In the genomic region with DNA sequence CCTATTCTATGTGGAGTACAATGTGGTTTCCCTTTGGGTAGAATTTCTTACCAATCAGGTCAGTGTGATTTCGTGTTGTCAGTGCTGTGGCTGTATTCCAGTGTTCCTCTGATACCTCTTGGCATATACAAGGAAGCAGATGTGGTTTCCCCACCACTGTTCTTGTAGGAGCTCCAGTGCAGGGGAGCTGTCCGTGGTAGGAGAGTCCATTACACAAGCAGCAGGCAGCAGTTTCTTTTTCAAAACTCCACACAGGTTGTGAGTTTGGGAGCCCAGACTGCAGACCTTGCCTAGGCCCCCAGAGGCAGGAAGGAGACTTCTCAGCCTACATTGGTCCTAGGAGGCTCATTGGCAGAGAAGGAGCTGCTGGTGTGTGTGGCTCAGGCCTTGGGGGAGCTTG, we compare ENCODE assay signal across 20 cellular contexts.
A peak's percentile ranks its signal among the peaks of the same experiment; 100 is the strongest.
DNase-seq lines count a peak whose midpoint lies in the region; ATAC-seq and TF ChIP-seq lines count a peak whose summit lies in the region.
"Had no signal": no experiment of that assay in that cellular context is flagged by ENCODE, and none has a peak within 500 bp of the region (broad histone marks: within the 10 kb centered on the region; RNA-seq: fewer than 3 reads in every experiment).

No MANE protein-coding gene starts in this region.

- no peaks in the 10 kb centered on the region for H3K36me3 Mint-ChIP-seq in progenitor cell of endocrine pancreas (ENCODE audit: insufficient read depth)

- H3K4me1 Mint-ChIP-seq in progenitor cell of endocrine pancreas (ENCODE audit: low read depth) = peaks cover 8% of the 10 kb centered on the region

- H3K4me3 ChIP-seq in HEK293 (ENCODE audit: low read depth, low read length) (no peak overlapping the region), fibroblast of the aortic adventitia (ENCODE audit: low read depth, low read length) (no peak overlapping the region)
- H3K4me3 ChIP-seq: thyroid gland had no signal

- no peaks in the 10 kb centered on the region for H3K9me3 Mint-ChIP-seq in progenitor cell of endocrine pancreas (ENCODE audit: low read depth)

- H3K4me3 Mint-ChIP-seq in progenitor cell of endocrine pancreas (ENCODE audit: low read depth) = no peak overlapping the region

- POLR2A ChIA-PET in HEK293 (lab: Yijun Ruan, JAX) = no interaction called here

- no peaks in the 10 kb centered on the region for H3K4me1 ChIP-seq in HEK293 (ENCODE audit: control insufficient read depth, insufficient read depth, low read length)
- H3K4me1 ChIP-seq: thyroid gland had no signal

- H3K27me3 Mint-ChIP-seq in progenitor cell of endocrine pancreas = peaks cover 5% of the 10 kb centered on the region

- CTCF ChIA-PET in HEK293 (lab: Yijun Ruan, JAX) = interaction anchor here (0.6 kb wide), 1 partner anchor 1877 kb away, joined by 3 read pairs; no protein-coding TSS in a partner anchor

- no peak overlapping the region for H3K27ac ChIP-seq in HEK293 (ENCODE audit: extremely low read depth, low read depth, low read length)
- H3K27ac ChIP-seq: RWPE1, thyroid gland had no signal

- no peaks in the 10 kb centered on the region for H3K9me3 ChIP-seq in HEK293 (ENCODE audit: control insufficient read depth, insufficient read depth, low read depth, low read length)
- H3K9me3 ChIP-seq: thyroid gland had no signal

- peak; percentile 21 for DNase-seq in RPMI8226
- peak; percentile 32 for DNase-seq in fibroblast of the aortic adventitia (ENCODE audit: low read depth)
- peak; percentile 46 for DNase-seq in progenitor cell of endocrine pancreas (ENCODE audit: low spot score, unreplicated experiment)
- DNase-seq in GM03348 (ENCODE audit: low spot score) = no peak
- DNase-seq: aorta; cortex of kidney; head of caudate nucleus; KG1; kidney glomerular epithelial cell; midbrain; NCI-H1436; occipital lobe; stimulated activated CD4-positive, alpha-beta T cell treated with anti-CD3 and anti-CD28 coated beads, Interleukin-2, amount 100 ng/mL, for 24 hours; thyroid gland had no signal

- no peak overlapping the region for H3K27ac Mint-ChIP-seq in progenitor cell of endocrine pancreas

- ATAC-seq in HG02970 (IDR thresholded peaks at IDR 0.05; ENCODE audit: low FRiP score, unreplicated experiment) = no peak
- no peak for ATAC-seq in HG02870 (IDR thresholded peaks at IDR 0.05; ENCODE audit: unreplicated experiment)
- ATAC-seq: activated CD4-positive, CD25-positive, alpha-beta regulatory T cell treated with anti-CD3 and anti-CD28 coated beads, Interleukin-2, amount 50 U/mL, for 24 hours; sciatic nerve had no signal

- no peaks in the 10 kb centered on the region for H3K36me3 ChIP-seq in HEK293 (ENCODE audit: control insufficient read depth in 2 of 2, insufficient read depth in 1 of 2, low read length in 2 of 2)
- H3K36me3 ChIP-seq: thyroid gland had no signal

- no peak for TF ChIP-seq CTCF in HEK293 (tag by site-specific recombination; IDR thresholded peaks at IDR 0.05)
- TF ChIP-seq CTCF in fibroblast of the aortic adventitia (IDR thresholded peaks at IDR 0.05; ENCODE audit: insufficient read depth, low read length) = no peak
- no peak for TF ChIP-seq CTCF in progenitor cell of endocrine pancreas (IDR thresholded peaks at IDR 0.05; ENCODE audit: unreplicated experiment)

TF ChIP-seq in HEK293, 187 proteins besides CTCF, POLR2A, EP300 and RAD21:
- TF ChIP-seq, protein P1, sequence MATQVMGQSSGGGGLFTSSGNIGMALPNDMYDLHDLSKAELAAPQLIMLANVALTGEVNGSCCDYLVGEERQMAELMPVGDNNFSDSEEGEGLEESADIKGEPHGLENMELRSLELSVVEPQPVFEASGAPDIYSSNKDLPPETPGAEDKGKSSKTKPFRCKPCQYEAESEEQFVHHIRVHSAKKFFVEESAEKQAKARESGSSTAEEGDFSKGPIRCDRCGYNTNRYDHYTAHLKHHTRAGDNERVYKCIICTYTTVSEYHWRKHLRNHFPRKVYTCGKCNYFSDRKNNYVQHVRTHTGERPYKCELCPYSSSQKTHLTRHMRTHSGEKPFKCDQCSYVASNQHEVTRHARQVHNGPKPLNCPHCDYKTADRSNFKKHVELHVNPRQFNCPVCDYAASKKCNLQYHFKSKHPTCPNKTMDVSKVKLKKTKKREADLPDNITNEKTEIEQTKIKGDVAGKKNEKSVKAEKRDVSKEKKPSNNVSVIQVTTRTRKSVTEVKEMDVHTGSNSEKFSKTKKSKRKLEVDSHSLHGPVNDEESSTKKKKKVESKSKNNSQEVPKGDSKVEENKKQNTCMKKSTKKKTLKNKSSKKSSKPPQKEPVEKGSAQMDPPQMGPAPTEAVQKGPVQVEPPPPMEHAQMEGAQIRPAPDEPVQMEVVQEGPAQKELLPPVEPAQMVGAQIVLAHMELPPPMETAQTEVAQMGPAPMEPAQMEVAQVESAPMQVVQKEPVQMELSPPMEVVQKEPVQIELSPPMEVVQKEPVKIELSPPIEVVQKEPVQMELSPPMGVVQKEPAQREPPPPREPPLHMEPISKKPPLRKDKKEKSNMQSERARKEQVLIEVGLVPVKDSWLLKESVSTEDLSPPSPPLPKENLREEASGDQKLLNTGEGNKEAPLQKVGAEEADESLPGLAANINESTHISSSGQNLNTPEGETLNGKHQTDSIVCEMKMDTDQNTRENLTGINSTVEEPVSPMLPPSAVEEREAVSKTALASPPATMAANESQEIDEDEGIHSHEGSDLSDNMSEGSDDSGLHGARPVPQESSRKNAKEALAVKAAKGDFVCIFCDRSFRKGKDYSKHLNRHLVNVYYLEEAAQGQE (tag by site-specific recombination; IDR thresholded peaks at IDR 0.05) = peak; percentile 89
- no peak for TF ChIP-seq BCL11B (tag by site-specific recombination; IDR thresholded peaks at IDR 0.05; ENCODE audit: low read depth)
